ENCODE assay signal across 15 cellular contexts in genomic region chr14:32826404-32827082, GRCh38.
A peak's percentile ranks its signal among the peaks of the same experiment; 100 is the strongest.
DNase-seq lines count a peak whose midpoint lies in the region; FAIRE-seq and TF ChIP-seq lines count a peak whose summit lies in the region.
"Had no signal": no experiment of that assay in that cellular context is flagged by ENCODE, and none has a peak within 500 bp of the region (broad histone marks: within the 10 kb centered on the region; RNA-seq: fewer than 3 reads in every experiment).

No MANE protein-coding gene starts in this region.

- H3K27me3 ChIP-seq in astrocyte (ENCODE audit: insufficient read depth, low read length) = no peaks in the 10 kb centered on the region
- H3K27me3 ChIP-seq in right atrium auricular region = no peaks in the 10 kb centered on the region
- H3K27me3 ChIP-seq in mammary epithelial cell (ENCODE audit: insufficient read depth, low read length) = no peaks in the 10 kb centered on the region
- H3K27me3 ChIP-seq: upper lobe of right lung had no signal

- H3K9me3 Mint-ChIP-seq in astrocyte (ENCODE audit: unreplicated experiment) = no peaks in the 10 kb centered on the region
- H3K9me3 Mint-ChIP-seq: activated T-cell treated with anti-CD3 and anti-CD28 coated beads, Interleukin-2, amount 50 U/mL, for 4 hours had no signal

- H3K9me3 ChIP-seq in astrocyte (ENCODE audit: insufficient read depth, low read depth, low read length) (no peaks in the 10 kb centered on the region), right atrium auricular region (no peaks in the 10 kb centered on the region), mammary epithelial cell (replicated peaks; ENCODE audit: insufficient read depth, low read length) (no peaks in the 10 kb centered on the region)
- H3K9me3 ChIP-seq: upper lobe of right lung had no signal

- H3K36me3 ChIP-seq in astrocyte (ENCODE audit: insufficient read depth, low read length) = no peaks in the 10 kb centered on the region
- peaks cover 4% of the 10 kb centered on the region for H3K36me3 ChIP-seq in right atrium auricular region
- no peaks in the 10 kb centered on the region for H3K36me3 ChIP-seq in mammary epithelial cell (ENCODE audit: insufficient read depth, low read length)
- H3K36me3 ChIP-seq: upper lobe of right lung had no signal

- H2AFZ ChIP-seq in astrocyte (ENCODE audit: low read depth, low read length) = peak overlapping the region; percentile 51
- H2AFZ ChIP-seq in mammary epithelial cell (ENCODE audit: low read depth, low read length) = no peak overlapping the region

- H3K79me2 ChIP-seq in astrocyte (ENCODE audit: insufficient read depth, low read length) (no peaks in the 10 kb centered on the region), mammary epithelial cell (ENCODE audit: insufficient read depth, low read length) (no peaks in the 10 kb centered on the region)

- intact Hi-C loops in mammary epithelial cell (cut with micrococcal nuclease) = loop anchor here (10.0 kb wide), 1 partner anchor 222 kb away; no protein-coding TSS in a partner anchor

- H3K27ac ChIP-seq in astrocyte (ENCODE audit: low read depth, low read length) (no peak overlapping the region), right atrium auricular region (peak overlapping the region; percentile 26 to 50), mammary epithelial cell (ENCODE audit: insufficient read depth, low read depth, low read length) (no peak overlapping the region)
- H3K27ac ChIP-seq: HL-60, upper lobe of right lung had no signal

- H3K9ac ChIP-seq in astrocyte (ENCODE audit: low read length) (no peak overlapping the region), mammary epithelial cell (ENCODE audit: insufficient read depth, low read length) (no peak overlapping the region)

- no peak overlapping the region for H3K4me3 ChIP-seq in astrocyte (ENCODE audit: insufficient read depth, low read depth, low read length)
- H3K4me3 ChIP-seq in right atrium auricular region = no peak overlapping the region
- H3K4me3 ChIP-seq in mammary epithelial cell (replicated peaks in 1 of 3; ENCODE audit: insufficient read depth in 1 of 3, low read depth in 2 of 3, low read length in 3 of 3) = no peak overlapping the region
- H3K4me3 ChIP-seq: GM12878, upper lobe of right lung had no signal

- H3K4me3 Mint-ChIP-seq in astrocyte (ENCODE audit: unreplicated experiment) = no peak overlapping the region
- H3K4me3 Mint-ChIP-seq: activated T-cell treated with anti-CD3 and anti-CD28 coated beads, Interleukin-2, amount 50 U/mL, for 4 hours; effector memory CD8-positive, alpha-beta T cell had no signal

- H3K27ac Mint-ChIP-seq in astrocyte (ENCODE audit: unreplicated experiment) = no peak overlapping the region
- H3K27ac Mint-ChIP-seq: effector memory CD8-positive, alpha-beta T cell had no signal

- CTCF ChIA-PET in mammary epithelial cell (lab: Charles Lee; ENCODE audit: low non-redundant PET) = interaction anchor here (0.5 kb wide), 1 partner anchor 294 kb away, joined by 3 read pairs; no protein-coding TSS in a partner anchor

- H4K20me1 ChIP-seq in astrocyte (ENCODE audit: insufficient read depth, low read length) = no peaks in the 10 kb centered on the region
- H4K20me1 ChIP-seq in mammary epithelial cell (ENCODE audit: insufficient read depth, low read length) = no peaks in the 10 kb centered on the region

- no peaks in the 10 kb centered on the region for H3K36me3 Mint-ChIP-seq in astrocyte (ENCODE audit: low read depth, unreplicated experiment)

- peaks cover 9% of the 10 kb centered on the region for H3K4me1 Mint-ChIP-seq in astrocyte (ENCODE audit: low read depth, unreplicated experiment)

- FAIRE-seq in astrocyte (lab: Jason Lieb, UNC) (no peak), D721Med (lab: Jason Lieb, UNC) (no peak)
- FAIRE-seq: GM12878 had no signal

- in situ Hi-C loops in mammary epithelial cell (cut with MboI; ENCODE audit: low sequenced_read_pairs in 2 of 2) = loop anchor here in 1 of 2 donors (25.0 kb wide), 1 partner anchor 89 kb away; no protein-coding TSS in a partner anchor

- H3K4me1 ChIP-seq in astrocyte (ENCODE audit: insufficient read depth, low read length) (peaks cover 3% of the 10 kb centered on the region), right atrium auricular region (peaks cover 0 to 21% of the 10 kb centered on the region in 2 donors), mammary epithelial cell (ENCODE audit: insufficient read depth, low read length) (peaks cover 13% of the 10 kb centered on the region)
- H3K4me1 ChIP-seq: upper lobe of right lung had no signal

- no peak for TF ChIP-seq CTCF in astrocyte (IDR thresholded peaks at IDR 0.05; ENCODE audit: insufficient read depth, low read depth, low read length)
- peak in 1 of 2 donors; percentile 50 for TF ChIP-seq CTCF in right atrium auricular region (IDR thresholded peaks at IDR 0.05)
- no peak for TF ChIP-seq CTCF in mammary epithelial cell (conservative IDR thresholded peaks at IDR 0.05 in 1 of 2, IDR thresholded peaks at IDR 0.05 in 1 of 2; ENCODE audit: extremely low read depth in 1 of 2, insufficient read depth in 1 of 2, low read depth in 1 of 2, low read length in 2 of 2)
- TF ChIP-seq CTCF in D721Med (IDR thresholded peaks at IDR 0.05; ENCODE audit: insufficient read depth, missing control alignments) = no peak

- no TSS peak for BruUV-seq in mammary epithelial cell (replicated peaks; lab: Mats Ljungman, UMichigan)

- peaks cover under 1% of the 10 kb centered on the region for H3K27me3 Mint-ChIP-seq in astrocyte (ENCODE audit: low read depth, unreplicated experiment)
- H3K27me3 Mint-ChIP-seq: effector memory CD8-positive, alpha-beta T cell had no signal

- 89% methylated on average over 9 of the region's 9 CpGs for WGBS in mammary epithelial cell (ENCODE audit: low coverage, missing lambda C conversion rate)

- H3K4me2 ChIP-seq in astrocyte (ENCODE audit: low read length) = peak overlapping the region; percentile 36
- no peak overlapping the region for H3K4me2 ChIP-seq in mammary epithelial cell (ENCODE audit: insufficient read depth, low read depth, low read length)

- DNase-seq in NCI-H1105 treated with DMSO at 0.1 percent for 48 hours (lab: John Stamatoyannopoulos, UW) (peak; percentile 6), NCI-H1105 (lab: John Stamatoyannopoulos, UW) (no peak), astrocyte (ENCODE audit: low read depth) (peak; percentile 23), right atrium auricular region (ENCODE audit: low spot score) (no peak), superior temporal gyrus (ENCODE audit: extremely low spot score) (peak; percentile 93), mammary epithelial cell (no peak), D721Med (ENCODE audit: insufficient read length, low spot score) (no peak)
- no peak for DNase-seq in stimulated activated CD4-positive, alpha-beta T cell treated with anti-CD3 and anti-CD28 coated beads, Interleukin-1b, Interleukin-23, amount 100 ng/mL, for 48 hours
- DNase-seq: activated T-cell treated with anti-CD3 and anti-CD28 coated beads, Interleukin-2, amount 50 U/mL, for 4 hours; effector memory CD8-positive, alpha-beta T cell; NCI-H1930; T-helper 1 cell; upper lobe of right lung had no signal

- dilution Hi-C loops in mammary epithelial cell (cut with HindIII; ENCODE audit: low sequenced_read_pairs) = no loop called here

Comparison
In these comparisons a context has a peak if more than half of its experiments do, and no peak if none do; other contexts are left out.
1. DNase-seq: peak in NCI-H1105 treated with DMSO at 0.1 percent for 48 hours (single experiment), astrocyte (single experiment) and superior temporal gyrus (single experiment); none in NCI-H1105 (single experiment), right atrium auricular region (single experiment), mammary epithelial cell (single experiment), D721Med (single experiment) and stimulated activated CD4-positive, alpha-beta T cell treated with anti-CD3 and anti-CD28 coated beads, Interleukin-1b, Interleukin-23, amount 100 ng/mL, for 48 hours (single experiment).
2. H3K27ac ChIP-seq: peak in right atrium auricular region (2 of 2); none in astrocyte (single experiment) and mammary epithelial cell (single experiment).